In the genomic region with DNA sequence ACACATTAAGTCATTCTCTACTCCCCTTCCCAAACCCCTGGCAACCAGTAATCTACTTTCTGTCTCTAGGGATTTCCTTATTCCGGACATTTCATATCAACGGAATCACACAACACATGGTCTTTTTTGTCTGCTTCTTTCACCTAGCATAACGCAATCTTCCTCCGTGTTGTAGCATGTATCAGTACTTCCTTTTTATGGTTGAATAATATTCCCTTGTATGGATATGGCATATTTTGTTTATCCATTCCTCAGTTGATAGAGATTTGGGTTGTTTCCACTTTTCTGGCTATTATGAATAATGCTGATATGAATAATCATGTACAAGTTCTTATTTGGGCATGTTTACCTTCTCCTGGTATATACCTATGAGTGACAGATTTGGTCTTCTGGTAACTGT, we compare ENCODE assay signal across 24 cellular contexts.
"Had no signal": no experiment of that assay in that cellular context is flagged by ENCODE, and none has a peak within 500 bp of the region (broad histone marks: within the 10 kb centered on the region; RNA-seq: fewer than 3 reads in every experiment).

No MANE protein-coding gene starts in this region.

- ATAC-seq: esophagus mucosa; heart left ventricle; mucosa of descending colon; naive thymus-derived CD8-positive, alpha-beta T cell; right lobe of liver; stimulated activated effector memory CD8-positive, alpha-beta T cell treated with anti-CD3 and anti-CD28 coated beads, Interleukin-12 subunit alpha, Interleukin-12 subunit beta, amount 100 ng/mL, for 72 hours had no signal

- H3K36me3 ChIP-seq: neural progenitor cell, prostate gland had no signal

- H3K79me2 ChIP-seq: parathyroid adenoma had no signal

- H3K36me3 Mint-ChIP-seq: neural progenitor cell had no signal

- DNase-seq: cortex of kidney; dorsolateral prefrontal cortex; effector CD8-positive, alpha-beta T cell; heart left ventricle; hippocampal formation; kidney glomerular epithelial cell; mucosa of descending colon; naive thymus-derived CD8-positive, alpha-beta T cell; occipital lobe; right lobe of liver; stimulated activated CD4-positive, alpha-beta T cell treated with anti-CD3 and anti-CD28 coated beads, Interleukin-4, amount 100 ng/mL, for 1 hour; stimulated activated CD8-positive, alpha-beta memory T cell treated with anti-CD3 and anti-CD28 coated beads, Interleukin-4, amount 100 ng/mL, for 48 hours; stomach; substantia nigra; transverse colon had no signal

- H3K9ac ChIP-seq: neural progenitor cell, parathyroid adenoma had no signal

- H2AFZ ChIP-seq: neural progenitor cell, parathyroid adenoma had no signal

- H3K9me3 Mint-ChIP-seq: naive thymus-derived CD8-positive, alpha-beta T cell; neural progenitor cell had no signal

- H3K27ac Mint-ChIP-seq: neural progenitor cell; stimulated activated effector memory CD8-positive, alpha-beta T cell treated with anti-CD3 and anti-CD28 coated beads, Interleukin-12 subunit alpha, Interleukin-12 subunit beta, amount 100 ng/mL, for 72 hours had no signal

- H3K4me2 ChIP-seq: neural progenitor cell had no signal

- H3K4me3 Mint-ChIP-seq: naive thymus-derived CD8-positive, alpha-beta T cell; neural progenitor cell; stimulated activated effector memory CD8-positive, alpha-beta T cell treated with anti-CD3 and anti-CD28 coated beads, Interleukin-12 subunit alpha, Interleukin-12 subunit beta, amount 100 ng/mL, for 72 hours had no signal

- H3K4me1 ChIP-seq: heart left ventricle, parathyroid adenoma, prostate gland, stomach, transverse colon had no signal

- H3K27ac ChIP-seq: dorsolateral prefrontal cortex, heart left ventricle, neural progenitor cell, parathyroid adenoma, prostate gland, right lobe of liver, stomach, thoracic aorta, transverse colon had no signal

- FAIRE-seq: endometrium, frontal cortex, islet of Langerhans had no signal

- H3K4me3 ChIP-seq: dorsolateral prefrontal cortex, heart left ventricle, mucosa of descending colon, neural progenitor cell, prostate gland, right lobe of liver, stomach, thoracic aorta, transverse colon had no signal

- H3K27me3 ChIP-seq: dorsolateral prefrontal cortex, heart left ventricle, neural progenitor cell, right lobe of liver, stomach, transverse colon had no signal

- H3K27me3 Mint-ChIP-seq: naive thymus-derived CD8-positive, alpha-beta T cell had no signal

- H3K9me3 ChIP-seq: heart left ventricle, mucosa of descending colon, prostate gland, right lobe of liver, stomach, thoracic aorta, transverse colon had no signal
